14 cellular contexts compared by ENCODE assay signal in genomic region chr2:148546270-148546669, GRCh38.
DNase-seq lines count a peak whose midpoint lies in the region; ATAC-seq, FAIRE-seq and TF ChIP-seq lines count a peak whose summit lies in the region.
"Had no signal": no experiment of that assay in that cellular context is flagged by ENCODE, and none has a peak within 500 bp of the region (broad histone marks: within the 10 kb centered on the region; RNA-seq: fewer than 3 reads in every experiment).

No MANE protein-coding gene starts in this region.

- peak; percentile 40 for DNase-seq in activated T-cell treated with anti-CD3 and anti-CD28 coated beads, Interleukin-2, amount 50 U/mL, for 24 hours
- DNase-seq in activated T-cell treated with anti-CD3 and anti-CD28 coated beads, Interleukin-2, amount 50 U/mL, for 1 hour, result no peak
- peak; percentile 57 for DNase-seq in NCI-H226
- DNase-seq in activated naive CD4-positive, alpha-beta T cell treated with anti-CD3 and anti-CD28 coated beads, Interleukin-2, amount 50 U/mL, for 72 hours (ENCODE audit: low spot score in 2 of 2), result no peak
- no peak for DNase-seq in small intestine
- DNase-seq: cerebellar nuclear complex, DMS79 treated with DMSO at 0.1 percent for 48 hours, HCEC 1CT, pancreas, PC-9 had no signal

- H3K27ac Mint-ChIP-seq in activated T-cell treated with anti-CD3 and anti-CD28 coated beads, Interleukin-2, amount 50 U/mL, for 24 hours, result peak overlapping the region; percentile 91
- H3K27ac Mint-ChIP-seq in activated naive CD4-positive, alpha-beta T cell treated with anti-CD3 and anti-CD28 coated beads, Interleukin-2, amount 50 U/mL, for 72 hours, result peak overlapping the region; percentile 71 to 82

- 89 to 100% (median 100%) methylated on average over 1 of the region's 1 CpG for WGBS in small intestine, 3 donors

- H3K9me3 Mint-ChIP-seq in activated T-cell treated with anti-CD3 and anti-CD28 coated beads, Interleukin-2, amount 50 U/mL, for 24 hours, result no peaks in the 10 kb centered on the region
- H3K9me3 Mint-ChIP-seq in activated naive CD4-positive, alpha-beta T cell treated with anti-CD3 and anti-CD28 coated beads, Interleukin-2, amount 50 U/mL, for 72 hours, result peaks cover 0 to 10% of the 10 kb centered on the region in 2 donors

- no peak overlapping the region for H3K4me3 Mint-ChIP-seq in activated T-cell treated with anti-CD3 and anti-CD28 coated beads, Interleukin-2, amount 50 U/mL, for 24 hours

- H3K9me3 ChIP-seq in neutrophil, result no peaks in the 10 kb centered on the region
- no peaks in the 10 kb centered on the region for H3K9me3 ChIP-seq in small intestine (ENCODE audit: control insufficient read depth, low read depth)
- H3K9me3 ChIP-seq: esophagus muscularis mucosa, pancreas had no signal

- H3K4me3 ChIP-seq in neutrophil (ENCODE audit: low read depth in 1 of 2, low read length in 1 of 2), result no peak overlapping the region
- no peak overlapping the region for H3K4me3 ChIP-seq in small intestine (ENCODE audit: low read depth in 1 of 2, low read length in 2 of 2)
- H3K4me3 ChIP-seq: esophagus muscularis mucosa, pancreas, PC-9 had no signal

- H3K27me3 ChIP-seq in neutrophil, result no peaks in the 10 kb centered on the region
- H3K27me3 ChIP-seq in small intestine (ENCODE audit: control insufficient read depth in 2 of 2, insufficient read depth in 2 of 2, low read length in 2 of 2), result no peaks in the 10 kb centered on the region
- H3K27me3 ChIP-seq: esophagus muscularis mucosa, pancreas had no signal

- H3K27ac ChIP-seq in neutrophil, result peak overlapping the region; percentile 65
- H3K27ac ChIP-seq in small intestine (ENCODE audit: low read depth in 1 of 2, low read length in 1 of 2), result no peak overlapping the region
- H3K27ac ChIP-seq: esophagus muscularis mucosa, pancreas, PC-9 had no signal

- no peak for TF ChIP-seq CTCF in neutrophil (IDR thresholded peaks at IDR 0.05)

- ATAC-seq in activated naive CD4-positive, alpha-beta T cell treated with anti-CD3 and anti-CD28 coated beads, Interleukin-2, amount 50 U/mL, for 72 hours, result peak; percentile 20 to 52
- ATAC-seq in GM19023 (IDR thresholded peaks at IDR 0.05; ENCODE audit: unreplicated experiment) (no peak), HG03175 (IDR thresholded peaks at IDR 0.05; ENCODE audit: unreplicated experiment) (no peak)

- FAIRE-seq in small intestine (lab: Jason Lieb, UNC), result no peak
- FAIRE-seq: pancreas had no signal

- H3K36me3 ChIP-seq in neutrophil (no peaks in the 10 kb centered on the region), small intestine (ENCODE audit: control insufficient read depth in 2 of 2, insufficient read depth in 2 of 2, low read length in 2 of 2) (no peaks in the 10 kb centered on the region)
- H3K36me3 ChIP-seq: esophagus muscularis mucosa, pancreas had no signal

- H3K36me3 Mint-ChIP-seq in activated T-cell treated with anti-CD3 and anti-CD28 coated beads, Interleukin-2, amount 50 U/mL, for 24 hours (ENCODE audit: low read depth), result no peaks in the 10 kb centered on the region
- peaks cover 0 to 18% of the 10 kb centered on the region in 2 donors for H3K36me3 Mint-ChIP-seq in activated naive CD4-positive, alpha-beta T cell treated with anti-CD3 and anti-CD28 coated beads, Interleukin-2, amount 50 U/mL, for 72 hours

- H3K4me1 ChIP-seq in neutrophil (ENCODE audit: control insufficient read depth in 1 of 2, insufficient read depth in 1 of 2, low read depth in 1 of 2, low read length in 1 of 2), result peaks cover 23 to 26% of the 10 kb centered on the region in 2 experiments
- no peaks in the 10 kb centered on the region for H3K4me1 ChIP-seq in small intestine (ENCODE audit: control insufficient read depth in 2 of 2, insufficient read depth in 1 of 2, low read depth in 1 of 2, low read length in 1 of 2)
- H3K4me1 ChIP-seq: esophagus muscularis mucosa, pancreas had no signal

- peaks cover 45% of the 10 kb centered on the region for H3K4me1 Mint-ChIP-seq in activated T-cell treated with anti-CD3 and anti-CD28 coated beads, Interleukin-2, amount 50 U/mL, for 24 hours (ENCODE audit: low read depth)

- H3K27me3 Mint-ChIP-seq in activated T-cell treated with anti-CD3 and anti-CD28 coated beads, Interleukin-2, amount 50 U/mL, for 24 hours, result no peaks in the 10 kb centered on the region

Comparison
In these comparisons a context has a peak if more than half of its experiments do, and no peak if none do; other contexts are left out.
1. DNase-seq: peak in activated T-cell treated with anti-CD3 and anti-CD28 coated beads, Interleukin-2, amount 50 U/mL, for 24 hours (single experiment) and NCI-H226 (single experiment); none in activated T-cell treated with anti-CD3 and anti-CD28 coated beads, Interleukin-2, amount 50 U/mL, for 1 hour (single experiment), activated naive CD4-positive, alpha-beta T cell treated with anti-CD3 and anti-CD28 coated beads, Interleukin-2, amount 50 U/mL, for 72 hours (0 of 2) and small intestine (single experiment).
2. ATAC-seq: peak in activated naive CD4-positive, alpha-beta T cell treated with anti-CD3 and anti-CD28 coated beads, Interleukin-2, amount 50 U/mL, for 72 hours (2 of 2); none in GM19023 (single experiment) and HG03175 (single experiment).